7 cellular contexts compared by ENCODE assay signal in genomic region chr1:228325267-228325666, GRCh38.
"Had no signal": no experiment of that assay in that cellular context is flagged by ENCODE, and none has a peak within 500 bp of the region (broad histone marks: within the 10 kb centered on the region; RNA-seq: fewer than 3 reads in every experiment).

No MANE protein-coding gene starts in this region.

- H3K4me3 ChIP-seq: GM12878 had no signal

- DNase-seq: GDM1, GF-D8 had no signal

- FAIRE-seq: G401.6, GM12878, GM12891, GM12892, GM18507 had no signal
